ENCODE assay signal across 22 cellular contexts in genomic region chr11:78284261-78284660, GRCh38.
"Had no signal": no experiment of that assay in that cellular context is flagged by ENCODE, and none has a peak within 500 bp of the region (broad histone marks: within the 10 kb centered on the region; RNA-seq: fewer than 3 reads in every experiment).

No MANE protein-coding gene starts in this region.

- H3K4me2 ChIP-seq: SK-N-SH had no signal

- H3K9me3 ChIP-seq: SK-N-SH had no signal

- H3K9ac ChIP-seq: SK-N-SH had no signal

- H3K27ac ChIP-seq: HL-60, RWPE1 had no signal

- ATAC-seq: Panc1, PC-3 had no signal

- DNase-seq: Karpas-422, KBM-7, MM.1S, NCI-H1092 treated with DMSO at 0.1 percent for 48 hours, NCI-H1436, NCI-H187, NCI-H2029, NCI-H2081 treated with DMSO at 0.1 percent for 48 hours, NCI-H2171, NCI-H226, NCI-H446, NCI-H510A, NCI-H524 treated with DMSO at 0.1 percent for 48 hours, NCI-H69, NCI-H774, PC-3, SHP77, SK-N-SH, SW 1271 had no signal
